Comparison of ENCODE assay signal across 1 cellular context in the genomic region with DNA sequence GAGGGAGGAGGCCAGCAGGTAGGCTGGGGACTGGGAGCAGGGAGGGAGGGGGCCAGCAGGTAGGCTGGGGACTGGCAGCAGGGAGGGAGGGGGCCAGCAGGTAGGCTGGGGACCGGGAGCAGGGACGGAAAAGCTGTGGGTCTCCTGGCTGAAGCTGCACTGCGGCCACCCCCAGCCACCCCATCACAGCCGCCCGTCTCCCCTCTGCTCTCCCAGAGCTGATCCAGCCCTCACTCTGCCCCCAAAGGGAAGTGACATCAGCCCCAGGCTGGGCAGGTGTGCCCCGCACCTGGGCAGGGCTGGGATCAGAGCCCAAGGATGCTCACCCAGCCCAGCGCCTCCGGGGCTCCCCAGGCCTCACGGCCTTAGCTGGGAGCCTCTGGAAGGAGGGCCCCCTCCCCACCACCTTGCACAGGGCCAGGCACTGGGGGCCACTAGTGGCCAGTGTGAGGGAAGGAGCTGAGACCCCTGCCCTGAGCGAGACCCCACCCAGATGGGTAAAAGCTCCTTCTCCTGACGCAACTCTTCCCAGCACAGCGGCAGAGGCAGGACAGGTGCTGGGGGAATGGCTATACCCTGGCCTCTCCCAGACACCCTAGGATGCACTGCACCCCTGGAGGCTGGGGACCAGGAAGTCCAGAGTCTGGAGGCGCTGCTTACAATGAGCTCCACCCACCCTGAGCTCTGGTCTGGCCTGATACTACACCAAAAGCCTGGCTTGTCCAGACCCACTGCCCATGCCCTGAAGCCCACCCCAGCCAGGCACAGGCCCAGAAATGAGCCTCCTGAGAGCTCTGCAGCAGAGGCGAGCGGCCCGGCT.
TF ChIP-seq lines count a peak whose summit lies in the region.

No MANE protein-coding gene starts in this region.

TF ChIP-seq in K562, 482 proteins besides CTCF, POLR2A, EP300 and RAD21 (continued from another document):
- TF ChIP-seq POLR2H (tag; IDR thresholded peaks at IDR 0.05; ENCODE audit: low read depth) (no peak), ETV5 (CRISPR knock-in tag; IDR thresholded peaks at IDR 0.05; ENCODE audit: low read depth) (no peak)
- TF ChIP-seq, protein P1, sequence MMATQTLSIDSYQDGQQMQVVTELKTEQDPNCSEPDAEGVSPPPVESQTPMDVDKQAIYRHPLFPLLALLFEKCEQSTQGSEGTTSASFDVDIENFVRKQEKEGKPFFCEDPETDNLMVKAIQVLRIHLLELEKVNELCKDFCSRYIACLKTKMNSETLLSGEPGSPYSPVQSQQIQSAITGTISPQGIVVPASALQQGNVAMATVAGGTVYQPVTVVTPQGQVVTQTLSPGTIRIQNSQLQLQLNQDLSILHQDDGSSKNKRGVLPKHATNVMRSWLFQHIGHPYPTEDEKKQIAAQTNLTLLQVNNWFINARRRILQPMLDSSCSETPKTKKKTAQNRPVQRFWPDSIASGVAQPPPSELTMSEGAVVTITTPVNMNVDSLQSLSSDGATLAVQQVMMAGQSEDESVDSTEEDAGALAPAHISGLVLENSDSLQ (IDR thresholded peaks at IDR 0.05), result no peak
